Comparison of ENCODE assay signal across 23 cellular contexts in genomic region chr2:20648831-20649230, GRCh38. TPM values are rescaled to one million over a fixed set of nuclear protein-coding genes. Genes with fewer than 3 reads are reported as not detected.
DNase-seq lines count a peak whose midpoint lies in the region; ATAC-seq, FAIRE-seq and TF ChIP-seq lines count a peak whose summit lies in the region.
"Had no signal": no experiment of that assay in that cellular context is flagged by ENCODE, and none has a peak within 500 bp of the region (broad histone marks: within the 10 kb centered on the region; RNA-seq: fewer than 3 reads in every experiment).

No MANE protein-coding gene starts in this region.

- H3K79me2 ChIP-seq in GM12878 (ENCODE audit: control insufficient read depth, insufficient read depth, low read length): no peaks in the 10 kb centered on the region

- H3K4me1 ChIP-seq in GM12878 (ENCODE audit: control insufficient read depth, insufficient read depth, low read length) (peaks cover 4% of the 10 kb centered on the region), stomach smooth muscle (ENCODE audit: control insufficient read depth, insufficient read depth, low read length) (peaks cover 71% of the 10 kb centered on the region), prostate gland (replicated peaks) (peaks cover 8% of the 10 kb centered on the region)

- H3K4me2 ChIP-seq in GM12878 (ENCODE audit: control insufficient read depth, insufficient read depth): no peak overlapping the region

- H3K27me3 ChIP-seq in GM12878 (replicated peaks in 1 of 2; ENCODE audit: control insufficient read depth in 2 of 2, insufficient read depth in 2 of 2, low read length in 1 of 2) (0 out of 4 replicates have a peak, but pooled peaks cover 0 to 1% of the 10 kb centered on the region in 2 experiments), stomach smooth muscle (ENCODE audit: control insufficient read depth in 1 of 2, insufficient read depth in 2 of 2, low read length in 2 of 2) (peaks cover 0 to 2% of the 10 kb centered on the region in 2 donors), prostate gland (replicated peaks; ENCODE audit: insufficient read depth) (no peaks in the 10 kb centered on the region)
- H3K27me3 ChIP-seq: left lung, Peyer's patch had no signal

- no peak overlapping the region for H2AFZ ChIP-seq in GM12878 (ENCODE audit: control insufficient read depth, low read depth, low read length)

- no peak for TF ChIP-seq EP300 in GM12878 (IDR thresholded peaks at IDR 0.05; ENCODE audit: borderline replicate concordance in 1 of 2, control insufficient read depth in 1 of 2, low read depth in 2 of 2, low read length in 2 of 2)

- no peak overlapping the region for H3K27ac Mint-ChIP-seq in activated naive CD4-positive, alpha-beta T cell treated with anti-CD3 and anti-CD28 coated beads, Interleukin-2, amount 50 U/mL, for 24 hours
- H3K27ac Mint-ChIP-seq in activated naive CD4-positive, alpha-beta T cell treated with anti-CD3 and anti-CD28 coated beads for 36 hours: no peak overlapping the region
- H3K27ac Mint-ChIP-seq in naive B cell: peak overlapping the region; percentile 88 to 100 (median 93)
- H3K27ac Mint-ChIP-seq in effector memory CD8-positive, alpha-beta T cell: peak overlapping the region in 1 of 2 donors; percentile 93
- H3K27ac Mint-ChIP-seq: activated T-helper 1 cell treated with anti-CD3 and anti-CD28 coated beads, Interleukin-12 subunit alpha, Interleukin-12 subunit beta, Interleukin-2, Interleukin-4 antibody, amounts not matched to agents 30 ng/mL and 10 ng/mL and 1 ng/mL, durations not matched to agents 14 hours and 24 hours and 36 hours; stimulated activated naive CD8-positive, alpha-beta T cell treated with anti-CD3 and anti-CD28 coated beads, Interleukin-15, Interleukin-2, amounts not matched to agents 100 ng/mL and 50 ng/mL, for 24 hours had no signal

- no peak for TF ChIP-seq RAD21 in GM12878 (IDR thresholded peaks at IDR 0.05; ENCODE audit: insufficient read depth, low read depth, low read length)

- H3K4me1 Mint-ChIP-seq in activated naive CD4-positive, alpha-beta T cell treated with anti-CD3 and anti-CD28 coated beads, Interleukin-2, amount 50 U/mL, for 24 hours: peaks cover 32% of the 10 kb centered on the region
- H3K4me1 Mint-ChIP-seq in activated naive CD4-positive, alpha-beta T cell treated with anti-CD3 and anti-CD28 coated beads for 36 hours (ENCODE audit: low read depth): peaks cover 20% of the 10 kb centered on the region
- peaks cover 46 to 50% (median 50%) of the 10 kb centered on the region in 3 donors for H3K4me1 Mint-ChIP-seq in naive B cell
- H3K4me1 Mint-ChIP-seq in effector memory CD8-positive, alpha-beta T cell (ENCODE audit: low read depth in 2 of 2): peaks cover 28 to 33% of the 10 kb centered on the region in 2 donors

- POLR2A ChIA-PET in GM12878 (lab: Charles Lee): interaction anchor here (0.8 to 1.7 kb wide), 4 partner anchors 71 to 220 kb away, joined by 3 to 4 read pairs (median 4); no protein-coding TSS in a partner anchor

- H3K36me3 ChIP-seq in GM12878 (ENCODE audit: control insufficient read depth in 2 of 2, insufficient read depth in 2 of 2, low read length in 1 of 2) (peaks cover 0 to 3% of the 10 kb centered on the region in 2 experiments; a peak in 1 of 4 replicates), stomach smooth muscle (ENCODE audit: control insufficient read depth in 2 of 2, insufficient read depth in 2 of 2, low read length in 2 of 2) (peaks cover 10 to 21% of the 10 kb centered on the region in 2 donors), prostate gland (no peaks in the 10 kb centered on the region)

- RAD21 ChIA-PET in GM12878 (lab: Charles Lee; ENCODE audit: unreplicated experiment): interaction anchor here (0.6 to 1.0 kb wide), 2 partner anchors 207 to 315 kb away, joined by 4 to 5 read pairs; no protein-coding TSS in a partner anchor

- peak overlapping the region; percentile 89 for H3K4me3 Mint-ChIP-seq in activated naive CD4-positive, alpha-beta T cell treated with anti-CD3 and anti-CD28 coated beads, Interleukin-2, amount 50 U/mL, for 24 hours
- H3K4me3 Mint-ChIP-seq in activated naive CD4-positive, alpha-beta T cell treated with anti-CD3 and anti-CD28 coated beads for 36 hours: no peak overlapping the region
- H3K4me3 Mint-ChIP-seq in naive B cell: peak overlapping the region; percentile 1 to 93 (median 80)
- H3K4me3 Mint-ChIP-seq in effector memory CD8-positive, alpha-beta T cell: no peak overlapping the region
- H3K4me3 Mint-ChIP-seq: stimulated activated naive CD8-positive, alpha-beta T cell treated with anti-CD3 and anti-CD28 coated beads, Interleukin-15, Interleukin-2, amounts not matched to agents 100 ng/mL and 50 ng/mL, for 24 hours had no signal

- H3K27ac ChIP-seq in GM12878 (ENCODE audit: control insufficient read depth, insufficient read depth): no peak overlapping the region
- H3K27ac ChIP-seq in stomach smooth muscle (ENCODE audit: low read length): peak overlapping the region; percentile 97
- H3K27ac ChIP-seq in prostate gland: peak overlapping the region in 1 of 2 donors; percentile 24
- H3K27ac ChIP-seq: left lung, Peyer's patch, psoas muscle, VCaP had no signal

- H3K36me3 Mint-ChIP-seq in activated naive CD4-positive, alpha-beta T cell treated with anti-CD3 and anti-CD28 coated beads, Interleukin-2, amount 50 U/mL, for 24 hours: peaks cover 5% of the 10 kb centered on the region
- peaks cover 6% of the 10 kb centered on the region for H3K36me3 Mint-ChIP-seq in activated naive CD4-positive, alpha-beta T cell treated with anti-CD3 and anti-CD28 coated beads for 36 hours (ENCODE audit: low read depth)
- H3K36me3 Mint-ChIP-seq in naive B cell: peaks cover 0 to 21% of the 10 kb centered on the region in 2 donors
- H3K36me3 Mint-ChIP-seq in effector memory CD8-positive, alpha-beta T cell (ENCODE audit: insufficient read depth): peaks cover 4% of the 10 kb centered on the region

- H3K4me3 ChIP-seq in GM12878 (no peak overlapping the region), stomach smooth muscle (ENCODE audit: low read length in 2 of 2) (peak overlapping the region; percentile 57 to 98), prostate gland (no peak overlapping the region)
- H3K4me3 ChIP-seq: psoas muscle had no signal

- no peak for FAIRE-seq in GM12878 (lab: Jason Lieb, UNC)

- no peaks in the 10 kb centered on the region for H3K9me3 ChIP-seq in GM12878 (replicated peaks; ENCODE audit: control insufficient read depth, insufficient read depth, low read length)
- H3K9me3 ChIP-seq in stomach smooth muscle (ENCODE audit: control insufficient read depth in 2 of 2, low read length in 2 of 2): no peaks in the 10 kb centered on the region
- H3K9me3 ChIP-seq in prostate gland: no peaks in the 10 kb centered on the region
- H3K9me3 ChIP-seq: left lung, Peyer's patch, psoas muscle had no signal

- BruUV-seq in GM12878 (replicated peaks; lab: Mats Ljungman, UMichigan): TSS peak; percentile 62

- TF ChIP-seq POLR2A in GM12878 (IDR thresholded peaks at IDR 0.05; ENCODE audit: low read depth, low read length) (no peak), prostate gland (IDR thresholded peaks at IDR 0.05) (no peak)

- no peaks in the 10 kb centered on the region for H3K27me3 Mint-ChIP-seq in activated naive CD4-positive, alpha-beta T cell treated with anti-CD3 and anti-CD28 coated beads, Interleukin-2, amount 50 U/mL, for 24 hours
- H3K27me3 Mint-ChIP-seq in activated naive CD4-positive, alpha-beta T cell treated with anti-CD3 and anti-CD28 coated beads for 36 hours (ENCODE audit: low read depth): no peaks in the 10 kb centered on the region
- H3K27me3 Mint-ChIP-seq in naive B cell: peaks cover 0 to 9% (median 0%) of the 10 kb centered on the region in 3 donors
- H3K27me3 Mint-ChIP-seq in effector memory CD8-positive, alpha-beta T cell: no peaks in the 10 kb centered on the region
- H3K27me3 Mint-ChIP-seq: stimulated activated naive CD8-positive, alpha-beta T cell treated with anti-CD3 and anti-CD28 coated beads, Interleukin-15, Interleukin-2, amounts not matched to agents 100 ng/mL and 50 ng/mL, for 24 hours had no signal

- H3K9ac ChIP-seq in GM12878 (ENCODE audit: control insufficient read depth, insufficient read depth, low read length): no peak overlapping the region
- H3K9ac ChIP-seq in stomach smooth muscle (ENCODE audit: low read length in 2 of 2): peak overlapping the region; percentile 40 to 95

- H3K9me3 Mint-ChIP-seq in activated naive CD4-positive, alpha-beta T cell treated with anti-CD3 and anti-CD28 coated beads, Interleukin-2, amount 50 U/mL, for 24 hours: no peaks in the 10 kb centered on the region
- H3K9me3 Mint-ChIP-seq in activated naive CD4-positive, alpha-beta T cell treated with anti-CD3 and anti-CD28 coated beads for 36 hours: no peaks in the 10 kb centered on the region
- H3K9me3 Mint-ChIP-seq in naive B cell: no peaks in the 10 kb centered on the region
- no peaks in the 10 kb centered on the region for H3K9me3 Mint-ChIP-seq in effector memory CD8-positive, alpha-beta T cell
- H3K9me3 Mint-ChIP-seq: activated T-helper 1 cell treated with anti-CD3 and anti-CD28 coated beads, Interleukin-12 subunit alpha, Interleukin-12 subunit beta, Interleukin-2, Interleukin-4 antibody, amounts not matched to agents 30 ng/mL and 10 ng/mL and 1 ng/mL, durations not matched to agents 14 hours and 24 hours and 36 hours; stimulated activated naive CD8-positive, alpha-beta T cell treated with anti-CD3 and anti-CD28 coated beads, Interleukin-15, Interleukin-2, amounts not matched to agents 100 ng/mL and 50 ng/mL, for 24 hours had no signal

- in situ Hi-C loops in GM12878 (cut with MboI): no loop called here
- in situ Hi-C loops in ACHN (cut with HindIII; ENCODE audit: low pct_ligation_motif_present, low pct_unique_long_range_greater_than_20kb, low sequenced_read_pairs): loop anchor here (25.0 kb wide), 1 partner anchor 212 kb away; the partner anchor contains the start of gene RHOB

- no peak for DNase-seq in activated naive CD4-positive, alpha-beta T cell treated with anti-CD3 and anti-CD28 coated beads for 36 hours
- DNase-seq in GM12878 (ENCODE audit: low read depth, low spot score) (no peak), naive B cell (no peak), ACHN (no peak), prostate gland (ENCODE audit: low spot score) (no peak)
- no peak for DNase-seq in effector memory CD8-positive, alpha-beta T cell
- DNase-seq: amniotic stem cell, COR-L47, Kasumi-1, NCI-H1105 treated with DMSO at 0.1 percent for 48 hours, NCI-H2171, NCI-H82, Peyer's patch had no signal

- WGBS in GM12878 (ENCODE audit: insufficient coverage, insufficient replicate concordance, low lambda C conversion rate, missing lambda C conversion rate): 94% methylated on average over 9 of the region's 9 CpGs
- WGBS in prostate gland: 90% methylated on average over 9 of the region's 9 CpGs

- intact Hi-C loops in activated naive CD4-positive, alpha-beta T cell treated with anti-CD3 and anti-CD28 coated beads for 36 hours (cut with micrococcal nuclease): loop anchor here (10.0 kb wide), 1 partner anchor 634 kb away; the partner anchor contains the start of gene MATN3
- intact Hi-C loops in GM12878 (cut with micrococcal nuclease; ENCODE audit: unreplicated experiment) (no loop called here), prostate gland (cut with DNase I) (loop anchor here (10.0 kb wide), 1 partner anchor 424 kb away; the partner anchor contains the start of gene SDC1)

- H4K20me1 ChIP-seq in GM12878 (ENCODE audit: control insufficient read depth, insufficient read depth): no peaks in the 10 kb centered on the region

- no peak for TF ChIP-seq CTCF in GM12878 (IDR thresholded peaks at IDR 0.05 in 2 of 3, conservative IDR thresholded peaks at IDR 0.05 in 1 of 3; ENCODE audit: control insufficient read depth in 2 of 3, extremely low read depth in 1 of 3, insufficient read depth in 1 of 3, low read depth in 3 of 3, low read length in 3 of 3)
- no peak for TF ChIP-seq CTCF in prostate gland (IDR thresholded peaks at IDR 0.05)

- ATAC-seq in GM12878: no peak
- ATAC-seq in naive B cell (ENCODE audit: low read depth in 2 of 2): no peak
- ATAC-seq in effector memory CD8-positive, alpha-beta T cell (replicated peaks): no peak
- ATAC-seq: left lung, psoas muscle had no signal

- SMC1A ChIA-PET in GM12878 (lab: Charles Lee; ENCODE audit: uncharacterized antibody, unreplicated experiment): interaction anchor here (1.4 kb wide), 1 partner anchor 202 kb away, joined by 3 read pairs; the partner anchor contains the start of gene RHOB

- CTCF ChIA-PET in activated naive CD4-positive, alpha-beta T cell treated with anti-CD3 and anti-CD28 coated beads for 36 hours (lab: Charles Lee): interaction anchor here (1.1 to 8.3 kb wide), 5 partner anchors 12 to 238 kb away, joined by 3 to 72 read pairs (median 4); no protein-coding TSS in a partner anchor
- CTCF ChIA-PET in GM12878 (lab: Yijun Ruan, JAX): interaction anchor here (0.8 to 5.0 kb wide), 7 partner anchors 9 to 210 kb away, joined by 3 to 44 read pairs (median 4); partner anchors contain the start of gene RHOB

RNA-seq across cellular contexts. Expression of gene HS1BP3, which starts 2.1 kb away (rescaled TPM):
- total RNA-seq in activated naive CD4-positive, alpha-beta T cell treated with anti-CD3 and anti-CD28 coated beads for 36 hours: 1 to 10 TPM; 6.0 to 6.1 TPM
- 22.1 and 26.1 TPM in 2 replicates for total RNA-seq in GM12878 (2013; cell fraction: nucleolus; rRNA removed)
- total RNA-seq in GM12878 (2014; rRNA removed) (5.0 TPM in 2 replicates), GM12878 (2014; rRNA removed; fragmentation: Illumina TruSeq; extraction: Trizol) (3.5 and 3.6 TPM in 2 replicates), GM12878 (2021) (4.8 and 5.3 TPM in 2 replicates), prostate gland (10 to 100 TPM; 29.9 to 39.4 TPM)
- polyA plus RNA-seq in GM12878 (2011; ENCODE audit: low read depth): 1.8 TPM
- polyA plus RNA-seq in GM12878 (2011; rRNA removed) (3.5 and 6.2 TPM in 2 replicates), GM12878 (2014; fragmentation: Illumina TruSeq; extraction: Trizol) (3.8 TPM in 2 replicates), GM12878 (2014; fragmentation: Nextera tagmentation; extraction: Ambion mirVana) (under 1 TPM; 0.47 to 0.57 TPM), GM12878 (2014; rRNA removed) (5.0 and 5.6 TPM in 2 replicates), GM12878 (2016; fragmentation: Nextera tagmentation; extraction: Ambion mirVana) (1 to 10 TPM; 4.3 to 7.2 TPM), naive B cell (ENCODE audit: low read depth in 6 of 6) (10 to 100 TPM; 10.8 to 23.3 (median 16.0) TPM)
- 7.0 and 7.7 TPM in 2 replicates for polyA plus RNA-seq in GM12878 (2011; cell fraction: cytosol; rRNA removed)
- 18.3 and 19.8 TPM in 2 replicates for polyA plus RNA-seq in GM12878 (2011; cell fraction: nucleus; rRNA removed)
- polyA plus RNA-seq in GM12878 (2012): 6.2 and 7.2 TPM in 2 replicates
- 4.7 and 10.1 TPM in 2 replicates for polyA minus RNA-seq in GM12878 (2011; rRNA and poly(A)+ RNA removed)
- polyA minus RNA-seq in GM12878 (2011; cell fraction: cytosol; rRNA and poly(A)+ RNA removed): 2.2 and 3.1 TPM in 2 replicates
- 12.8 and 18.7 TPM in 2 replicates for polyA minus RNA-seq in GM12878 (2011; cell fraction: nucleus; rRNA and poly(A)+ RNA removed)

RNA-seq across cellular contexts. Expression of gene GDF7, which starts 18.1 kb away (rescaled TPM):
- not detected for total RNA-seq in activated naive CD4-positive, alpha-beta T cell treated with anti-CD3 and anti-CD28 coated beads for 36 hours
- not detected in 2 replicates for total RNA-seq in GM12878 (2013; cell fraction: nucleolus; rRNA removed)
- total RNA-seq in GM12878 (2014; rRNA removed) (0.05 and 0.11 TPM in 2 replicates), GM12878 (2014; rRNA removed; fragmentation: Illumina TruSeq; extraction: Trizol) (0.04 and 0.05 TPM in 2 replicates), GM12878 (2021) (0.05 and 0.08 TPM in 2 replicates), prostate gland (1 to 10 TPM; 3.3 to 7.0 TPM)
- 0.16 TPM for polyA plus RNA-seq in GM12878 (2011; ENCODE audit: low read depth)
- polyA plus RNA-seq in GM12878 (2011; rRNA removed) (not detected in 2 replicates), GM12878 (2014; fragmentation: Illumina TruSeq; extraction: Trizol) (0.04 and 0.05 TPM in 2 replicates), GM12878 (2014; fragmentation: Nextera tagmentation; extraction: Ambion mirVana) (under 1 TPM; 0.02 TPM), GM12878 (2014; rRNA removed) (0.04 and 0.06 TPM in 2 replicates), GM12878 (2016; fragmentation: Nextera tagmentation; extraction: Ambion mirVana) (under 1 TPM; 0.04 to 0.08 TPM), naive B cell (ENCODE audit: low read depth in 6 of 6) (under 1 TPM in 5 of 6 donors, not detected in 1; 0.17 to 0.77 (median 0.34) TPM)
- 0.01 and 0.02 TPM in 2 replicates for polyA plus RNA-seq in GM12878 (2011; cell fraction: cytosol; rRNA removed)
- polyA plus RNA-seq in GM12878 (2011; cell fraction: nucleus; rRNA removed): 0.03 TPM in 2 replicates
- 0.13 and 0.16 TPM in 2 replicates for polyA plus RNA-seq in GM12878 (2012)
- polyA minus RNA-seq in GM12878 (2011; rRNA and poly(A)+ RNA removed): under 0.01 TPM in 1 of 2 replicates, not detected in the other
- polyA minus RNA-seq in GM12878 (2011; cell fraction: cytosol; rRNA and poly(A)+ RNA removed): not detected in 2 replicates
- polyA minus RNA-seq in GM12878 (2011; cell fraction: nucleus; rRNA and poly(A)+ RNA removed): not detected in 2 replicates
- total RNA-seq: A673; activated CD8-positive, alpha-beta memory T cell treated with anti-CD3 and anti-CD28 coated beads for 36 hours; HT-29 had no signal

Comparison
In these comparisons a context has a peak if more than half of its experiments do, and no peak if none do; other contexts are left out.
1. H3K4me3 Mint-ChIP-seq: peak in activated naive CD4-positive, alpha-beta T cell treated with anti-CD3 and anti-CD28 coated beads, Interleukin-2, amount 50 U/mL, for 24 hours (single experiment) and naive B cell (8 of 8); none in activated naive CD4-positive, alpha-beta T cell treated with anti-CD3 and anti-CD28 coated beads for 36 hours (single experiment) and effector memory CD8-positive, alpha-beta T cell (0 of 2).
2. H3K27ac Mint-ChIP-seq: peak in naive B cell (6 of 6); none in activated naive CD4-positive, alpha-beta T cell treated with anti-CD3 and anti-CD28 coated beads, Interleukin-2, amount 50 U/mL, for 24 hours (single experiment) and activated naive CD4-positive, alpha-beta T cell treated with anti-CD3 and anti-CD28 coated beads for 36 hours (single experiment).
3. H3K4me3 ChIP-seq: peak in stomach smooth muscle (2 of 2); none in GM12878 (single experiment) and prostate gland (0 of 2).